Comparison of ENCODE assay signal across 8 cellular contexts in genomic region chr1:25810341-25811299, GRCh38. TPM values are rescaled to one million over a fixed set of nuclear protein-coding genes. Genes with fewer than 3 reads are reported as not detected.
A peak's percentile ranks its signal among the peaks of the same experiment; 100 is the strongest.
DNase-seq lines count a peak whose midpoint lies in the region; ATAC-seq, FAIRE-seq and TF ChIP-seq lines count a peak whose summit lies in the region.

No MANE protein-coding gene starts in this region.

- no peak overlapping the region for H3K56ac ChIP-seq in H1 (replicated peaks; ENCODE audit: insufficient read length, low read depth, low read length)

- H3K14ac ChIP-seq in H1 (ENCODE audit: insufficient read length): no peak overlapping the region

- H3K27me3 ChIP-seq in H1 (replicated peaks in 1 of 4; ENCODE audit: control insufficient read depth in 3 of 4, extremely low read depth in 1 of 4, insufficient read depth in 3 of 4, low read length in 3 of 4): no peaks in the 10 kb centered on the region

- no peak for TF ChIP-seq POLR2A in H1 (IDR thresholded peaks at IDR 0.05; ENCODE audit: control extremely low read depth in 1 of 2, low read depth in 2 of 2, low read length in 2 of 2)

- no peak overlapping the region for H2BK15ac ChIP-seq in H1 (ENCODE audit: low read length)

- H3K18ac ChIP-seq in H1 (ENCODE audit: extremely low read depth, low read length): no peak overlapping the region

- H2BK5ac ChIP-seq in H1 (ENCODE audit: low read depth, low read length): no peak overlapping the region

- H3K36me3 Mint-ChIP-seq in stimulated activated effector memory CD8-positive, alpha-beta T cell treated with anti-CD3 and anti-CD28 coated beads, Interleukin-12 subunit alpha, Interleukin-12 subunit beta, amount 100 ng/mL, for 72 hours: peaks cover 5% of the 10 kb centered on the region

- H3K4ac ChIP-seq in H1 (replicated peaks; ENCODE audit: insufficient read length, low read depth, low read length): no peak overlapping the region

- H4K20me1 ChIP-seq in H1 (replicated peaks in 1 of 2; ENCODE audit: control insufficient read depth in 1 of 2, insufficient read depth in 2 of 2, low read length in 2 of 2): peaks cover 2 to 8% of the 10 kb centered on the region in 2 experiments

- H3K23me2 ChIP-seq in H1 (ENCODE audit: low read depth, low read length): no peaks in the 10 kb centered on the region

- no peak overlapping the region for H2BK120ac ChIP-seq in H1 (replicated peaks; ENCODE audit: low read depth, low read length)

- no peaks in the 10 kb centered on the region for H3K79me2 ChIP-seq in H1 (ENCODE audit: control insufficient read depth in 1 of 2, insufficient read depth in 2 of 2, low read length in 2 of 2)

- peaks cover 0 to 5% (median under 1%) of the 10 kb centered on the region in 4 experiments; a peak in 2 of 7 replicates for H3K4me1 ChIP-seq in H1 (replicated peaks in 1 of 4; ENCODE audit: control insufficient read depth in 3 of 4, insufficient read depth in 4 of 4, low read length in 3 of 4)

- H4K91ac ChIP-seq in H1 (replicated peaks; ENCODE audit: insufficient read length, low read length): no peak overlapping the region

- ATAC-seq in stimulated activated effector memory CD8-positive, alpha-beta T cell treated with anti-CD3 and anti-CD28 coated beads, Interleukin-12 subunit alpha, Interleukin-12 subunit beta, amount 100 ng/mL, for 72 hours: peak; percentile 73

- no peak overlapping the region for H3K4me3 Mint-ChIP-seq in stimulated activated effector memory CD8-positive, alpha-beta T cell treated with anti-CD3 and anti-CD28 coated beads, Interleukin-12 subunit alpha, Interleukin-12 subunit beta, amount 100 ng/mL, for 72 hours

- no peak for TF ChIP-seq EP300 in H1 (IDR thresholded peaks at IDR 0.05; ENCODE audit: borderline replicate concordance in 1 of 2, low read depth in 2 of 2, low read length in 2 of 2)

- TF ChIP-seq CTCF in AG04449 (IDR thresholded peaks at IDR 0.05; ENCODE audit: insufficient read depth, low read length, missing control alignments) (peak; percentile 95), H1 (IDR thresholded peaks at IDR 0.05; ENCODE audit: control extremely low read depth in 1 of 3, insufficient read depth in 1 of 3, low read depth in 1 of 3, low read length in 3 of 3) (peak; percentile 98 to 100 (median 99))

- H3K9me3 ChIP-seq in H1 (ENCODE audit: insufficient read depth in 2 of 2, low read depth in 1 of 2, low read length in 1 of 2): no peaks in the 10 kb centered on the region

- H4K8ac ChIP-seq in H1 (ENCODE audit: extremely low read depth, insufficient read depth, low read length): no peak overlapping the region

- no peaks in the 10 kb centered on the region for H3K79me1 ChIP-seq in H1 (ENCODE audit: low read depth, low read length)

- no peak overlapping the region for H3K23ac ChIP-seq in H1 (ENCODE audit: insufficient read length)

- H3K4me3 ChIP-seq in AG04449 (ENCODE audit: low read depth, low read length): no peak overlapping the region
- no peak overlapping the region for H3K4me3 ChIP-seq in H1 (ENCODE audit: extremely low read depth in 1 of 4, insufficient read depth in 2 of 4, low read depth in 3 of 4, low read length in 4 of 4)

- peaks cover 0 to 20% (median 3%) of the 10 kb centered on the region in 4 experiments; a peak in 5 of 8 replicates for H3K36me3 ChIP-seq in H1 (ENCODE audit: control insufficient read depth in 2 of 4, insufficient read depth in 4 of 4, low read length in 3 of 4)

- no peak overlapping the region for H3K4me2 ChIP-seq in H1 (ENCODE audit: insufficient read depth in 1 of 2, low read depth in 2 of 2, low read length in 2 of 2)

- FAIRE-seq in GM19239 (lab: Jason Lieb, UNC): peak; percentile 33
- peak; percentile 91 for FAIRE-seq in H1 (lab: Jason Lieb, UNC)

- no peak overlapping the region for H4K5ac ChIP-seq in H1 (ENCODE audit: insufficient read length, low read depth, low read length)

- no peaks in the 10 kb centered on the region for H3K9me3 Mint-ChIP-seq in stimulated activated effector memory CD8-positive, alpha-beta T cell treated with anti-CD3 and anti-CD28 coated beads, Interleukin-12 subunit alpha, Interleukin-12 subunit beta, amount 100 ng/mL, for 72 hours

- 42% methylated on average over 20 of the region's 21 CpGs; no CpG with 5 or more reads in 1 of the 2 experiments for WGBS in H1 (ENCODE audit: extremely low coverage in 1 of 2, insufficient coverage in 1 of 2, insufficient read length in 1 of 2, insufficient replicate concordance in 2 of 2, low coverage in 1 of 2, low lambda C conversion rate in 2 of 2, missing lambda C conversion rate in 1 of 2), 2 experiments

- H2AFZ ChIP-seq in H1 (ENCODE audit: low read length): no peak overlapping the region

- no peak overlapping the region for H3K27ac Mint-ChIP-seq in stimulated activated effector memory CD8-positive, alpha-beta T cell treated with anti-CD3 and anti-CD28 coated beads, Interleukin-12 subunit alpha, Interleukin-12 subunit beta, amount 100 ng/mL, for 72 hours

- CTCF ChIA-PET in AG04449 (lab: Yijun Ruan, JAX): interaction anchor here (0.6 to 24.7 kb wide), 20 partner anchors 9 to 571 kb away, joined by 3 to 468 read pairs (median 4); partner anchors contain the start of genes MAN1C1, MTFR1L and SELENON
- CTCF ChIA-PET in H1 (lab: Charles Lee; ENCODE audit: partially characterized antibody): interaction anchor here (0.6 to 8.2 kb wide), 58 partner anchors 8 to 554 kb away, joined by 3 to 83 read pairs (median 4); partner anchors contain the start of genes MTFR1L, PAFAH2 and SELENON

- H3K9ac ChIP-seq in H1 (replicated peaks in 1 of 4; ENCODE audit: extremely low read depth in 1 of 4, low read depth in 3 of 4, low read length in 3 of 4): no peak overlapping the region

- no peak overlapping the region for H2AK5ac ChIP-seq in H1 (ENCODE audit: low read depth, low read length)

- no peak overlapping the region for H3K27ac ChIP-seq in H1 (ENCODE audit: low read depth, low read length)

- no peak for DNase-seq in AG04449 (ENCODE audit: low read depth, low spot score)
- peak; percentile 77 for DNase-seq in GM19239 (ENCODE audit: insufficient read length, low spot score)
- peak; percentile 43 for DNase-seq in NCI-H345 treated with DMSO at 0.1 percent for 48 hours (lab: John Stamatoyannopoulos, UW; ENCODE audit: unreplicated experiment)
- DNase-seq in activated CD8-positive, alpha-beta memory T cell treated with anti-CD3 and anti-CD28 coated beads for 1 hour (ENCODE audit: extremely low read depth in 1 of 2, low read depth in 1 of 2): peak; percentile 57 to 72
- peak; percentile 59 to 100 for DNase-seq in H1 (ENCODE audit: low read depth in 1 of 2, low spot score in 2 of 2)
- DNase-seq in myocyte (ENCODE audit: low read depth): peak; percentile 58
- peak; percentile 85 to 92 for DNase-seq in stimulated activated effector memory CD8-positive, alpha-beta T cell treated with anti-CD3 and anti-CD28 coated beads, Interleukin-12 subunit alpha, Interleukin-12 subunit beta, amount 100 ng/mL, for 72 hours (ENCODE audit: low spot score in 2 of 2)
- DNase-seq in H4 (ENCODE audit: low spot score): no peak

- peaks cover 17% of the 10 kb centered on the region for H3K4me1 Mint-ChIP-seq in stimulated activated effector memory CD8-positive, alpha-beta T cell treated with anti-CD3 and anti-CD28 coated beads, Interleukin-12 subunit alpha, Interleukin-12 subunit beta, amount 100 ng/mL, for 72 hours

- POLR2A ChIA-PET in AG04449 (lab: Yijun Ruan, JAX) (interaction anchor here (1.2 to 1.6 kb wide), 2 partner anchors 9 to 11 kb away, joined by 4 to 9 read pairs; partner anchors contain the start of genes MTFR1L and SELENON), H1 (lab: Charles Lee; ENCODE audit: partially characterized antibody) (interaction anchor here (0.6 to 5.6 kb wide), 4 partner anchors 9 to 23 kb away, joined by 3 to 32 read pairs (median 7); partner anchors contain the start of gene MTFR1L)

- no peak overlapping the region for H2BK12ac ChIP-seq in H1 (ENCODE audit: low read depth, low read length)

- no peak overlapping the region for H2BK20ac ChIP-seq in H1 (ENCODE audit: low read length)

- peak; percentile 99 to 100 for TF ChIP-seq RAD21 in H1 (IDR thresholded peaks at IDR 0.05 in 1 of 2, conservative IDR thresholded peaks at IDR 0.05 in 1 of 2; ENCODE audit: low read depth in 2 of 2, low read length in 2 of 2)

RNA-seq across cellular contexts. Expression of gene MTFR1L, which starts 9.1 kb away (rescaled TPM):
- total RNA-seq in H1 (2021; fragmentation: NEBNext Ultra II Directional; extraction: Animal tissue kit (Norgen Biotek cat#: 25700)): 20.8 and 23.1 TPM in 2 replicates
- polyA plus RNA-seq in H1 (2011; rRNA removed): 23.1 and 39.9 TPM in 2 replicates
- 25.9 TPM for polyA plus RNA-seq in H1 (2011; cell fraction: cytosol; rRNA removed)
- polyA plus RNA-seq in H1 (2011; cell fraction: nucleus; rRNA removed): 27.3 TPM
- polyA plus RNA-seq in H1 (2012, experiment 1 of 2): 20.5 to 26.2 TPM (median 22.8 TPM) in 4 replicates
- polyA plus RNA-seq in H1 (2012, experiment 2 of 2): 21.2 TPM
- polyA plus RNA-seq in H1 (2013, experiment 1 of 2): 17.5 TPM
- 15.3 TPM for polyA plus RNA-seq in H1 (2013, experiment 2 of 2)
- polyA minus RNA-seq in H1 (2011; rRNA and poly(A)+ RNA removed): 23.2 and 27.4 TPM in 2 replicates
- 10.6 TPM for polyA minus RNA-seq in H1 (2011; cell fraction: cytosol; rRNA and poly(A)+ RNA removed)
- 16.7 TPM for polyA minus RNA-seq in H1 (2011; cell fraction: nucleus; rRNA and poly(A)+ RNA removed)
- 81.2 and 81.6 TPM in 2 replicates for total RNA-seq in myocyte
- polyA plus RNA-seq in myocyte (2012): 83.1 TPM
- total RNA-seq in H4 (2014; rRNA removed; shearing (Covaris generic)): 24.4 and 31.7 TPM in 2 replicates

RNA-seq across cellular contexts. Expression of gene SELENON, which starts 10.6 kb away (rescaled TPM):
- total RNA-seq in H1 (2021; fragmentation: NEBNext Ultra II Directional; extraction: Animal tissue kit (Norgen Biotek cat#: 25700)): 77.4 and 77.6 TPM in 2 replicates
- 43.0 and 67.3 TPM in 2 replicates for polyA plus RNA-seq in H1 (2011; rRNA removed)
- 36.6 TPM for polyA plus RNA-seq in H1 (2011; cell fraction: cytosol; rRNA removed)
- polyA plus RNA-seq in H1 (2011; cell fraction: nucleus; rRNA removed): 58.6 TPM
- polyA plus RNA-seq in H1 (2012, experiment 1 of 2): 72.8 to 99.4 TPM (median 83.9 TPM) in 4 replicates
- polyA plus RNA-seq in H1 (2012, experiment 2 of 2): 89.8 TPM
- 103 TPM for polyA plus RNA-seq in H1 (2013, experiment 1 of 2)
- polyA plus RNA-seq in H1 (2013, experiment 2 of 2): 109 TPM
- 25.4 and 44.6 TPM in 2 replicates for polyA minus RNA-seq in H1 (2011; rRNA and poly(A)+ RNA removed)
- polyA minus RNA-seq in H1 (2011; cell fraction: cytosol; rRNA and poly(A)+ RNA removed): 47.6 TPM
- polyA minus RNA-seq in H1 (2011; cell fraction: nucleus; rRNA and poly(A)+ RNA removed): 23.2 TPM
- total RNA-seq in myocyte: 18.7 and 19.1 TPM in 2 replicates
- 62.3 TPM for polyA plus RNA-seq in myocyte (2012)
- 27.7 and 32.1 TPM in 2 replicates for total RNA-seq in H4 (2014; rRNA removed; shearing (Covaris generic))

RNA-seq across cellular contexts. Expression of gene AUNIP, which starts 48.6 kb away (rescaled TPM):
- total RNA-seq in H1 (2021; fragmentation: NEBNext Ultra II Directional; extraction: Animal tissue kit (Norgen Biotek cat#: 25700)): 22.9 and 23.2 TPM in 2 replicates
- 15.4 and 18.6 TPM in 2 replicates for polyA plus RNA-seq in H1 (2011; rRNA removed)
- polyA plus RNA-seq in H1 (2011; cell fraction: cytosol; rRNA removed): 16.5 TPM
- polyA plus RNA-seq in H1 (2011; cell fraction: nucleus; rRNA removed): 13.9 TPM
- polyA plus RNA-seq in H1 (2012, experiment 1 of 2): 14.8 to 20.4 TPM (median 15.7 TPM) in 4 replicates
- polyA plus RNA-seq in H1 (2012, experiment 2 of 2): 12.1 TPM
- polyA plus RNA-seq in H1 (2013, experiment 1 of 2): 14.6 TPM
- 15.5 TPM for polyA plus RNA-seq in H1 (2013, experiment 2 of 2)
- polyA minus RNA-seq in H1 (2011; rRNA and poly(A)+ RNA removed): 19.1 and 23.3 TPM in 2 replicates
- 12.3 TPM for polyA minus RNA-seq in H1 (2011; cell fraction: cytosol; rRNA and poly(A)+ RNA removed)
- polyA minus RNA-seq in H1 (2011; cell fraction: nucleus; rRNA and poly(A)+ RNA removed): 29.0 TPM
- 0.70 and 2.3 TPM in 2 replicates for total RNA-seq in myocyte
- polyA plus RNA-seq in myocyte (2012): 0.90 TPM
- total RNA-seq in H4 (2014; rRNA removed; shearing (Covaris generic)): 8.7 and 12.4 TPM in 2 replicates

Comparison
In these comparisons a context has a peak if more than half of its experiments do, and no peak if none do; other contexts are left out.
1. DNase-seq: peak in GM19239 (single experiment), NCI-H345 treated with DMSO at 0.1 percent for 48 hours (single experiment), activated CD8-positive, alpha-beta memory T cell treated with anti-CD3 and anti-CD28 coated beads for 1 hour (2 of 2), H1 (2 of 2), myocyte (single experiment) and stimulated activated effector memory CD8-positive, alpha-beta T cell treated with anti-CD3 and anti-CD28 coated beads, Interleukin-12 subunit alpha, Interleukin-12 subunit beta, amount 100 ng/mL, for 72 hours (2 of 2); none in AG04449 (single experiment) and H4 (single experiment).